ENCODE assay signal across 8 cellular contexts in the genomic region with DNA sequence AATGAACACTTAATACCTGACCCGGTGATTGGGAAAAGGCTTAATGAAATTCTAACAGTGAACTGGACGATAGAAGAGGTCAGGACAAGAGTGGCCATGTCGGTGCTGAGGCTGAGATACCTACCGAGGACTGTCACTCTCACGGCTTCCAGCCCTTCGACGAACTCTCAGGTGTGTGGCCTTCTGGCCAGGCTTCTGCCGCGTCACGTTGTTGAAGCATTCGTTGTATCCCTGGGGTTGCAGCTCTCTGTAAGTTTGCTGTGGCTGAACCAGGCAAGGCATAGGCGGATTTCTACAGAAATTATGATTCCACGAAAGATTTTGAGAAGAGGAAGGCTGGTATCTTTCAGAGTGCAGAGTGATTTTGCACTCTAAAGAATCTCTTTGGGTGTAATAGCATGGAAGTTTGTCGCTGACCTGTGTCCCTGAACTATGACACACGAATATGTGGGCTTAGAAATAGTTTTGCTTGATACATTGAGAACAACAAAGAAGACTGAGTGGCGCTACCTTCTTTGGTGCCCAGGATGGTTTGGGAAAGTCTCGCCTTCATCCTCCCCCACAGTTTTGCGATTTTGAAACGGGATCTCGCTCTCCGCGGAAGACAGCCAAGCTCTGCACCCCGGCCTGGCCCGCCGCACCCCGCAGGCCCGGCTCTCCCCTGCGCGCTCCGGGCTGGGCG. TPM values are rescaled to one million over a fixed set of nuclear protein-coding genes. Genes with fewer than 3 reads are reported as not detected.
DNase-seq lines count a peak whose midpoint lies in the region; ATAC-seq and TF ChIP-seq lines count a peak whose summit lies in the region.

No MANE protein-coding gene starts in this region.

- H3K36me3 ChIP-seq in H7 (replicated peaks; ENCODE audit: control insufficient read depth, insufficient read depth, low read length) (no peaks in the 10 kb centered on the region), RWPE2 (ENCODE audit: low read depth) (no peaks in the 10 kb centered on the region), esophagus muscularis mucosa (no peaks in the 10 kb centered on the region), rectal smooth muscle tissue (ENCODE audit: control insufficient read depth, insufficient read depth, low read length) (no peaks in the 10 kb centered on the region)

- intact Hi-C loops in esophagus muscularis mucosa (cut with DNase I): no loop called here

- H3K4me1 ChIP-seq in RWPE2 (ENCODE audit: insufficient read depth, poor library complexity, severe bottlenecking): peaks cover 4% of the 10 kb centered on the region
- peaks cover 0 to 24% (median 21%) of the 10 kb centered on the region in 4 donors for H3K4me1 ChIP-seq in esophagus muscularis mucosa
- no peaks in the 10 kb centered on the region for H3K4me1 ChIP-seq in rectal smooth muscle tissue (ENCODE audit: control insufficient read depth, insufficient read depth, low read length)

- H3K9me3 ChIP-seq in RWPE2 (ENCODE audit: severe bottlenecking) (no peaks in the 10 kb centered on the region), esophagus muscularis mucosa (no peaks in the 10 kb centered on the region)

- 56% methylated on average over 19 of the region's 31 CpGs for whole genome bisulfite sequencing in esophagus muscularis mucosa

- H3K4me3 ChIP-seq in H7 (ENCODE audit: insufficient read depth, low read depth, low read length): peak overlapping the region; percentile 69
- H3K4me3 ChIP-seq in RWPE2 (ENCODE audit: severe bottlenecking): peak overlapping the region; percentile 45
- H3K4me3 ChIP-seq in esophagus muscularis mucosa: peak overlapping the region; percentile 64 to 69 (median 65)
- H3K4me3 ChIP-seq in rectal smooth muscle tissue (ENCODE audit: low read length): peak overlapping the region; percentile 73

- H3K27me3 ChIP-seq in H7 (ENCODE audit: control insufficient read depth, insufficient read depth, low read length) (peaks cover 17% of the 10 kb centered on the region), RWPE2 (ENCODE audit: insufficient read depth, poor library complexity, severe bottlenecking) (no peaks in the 10 kb centered on the region), esophagus muscularis mucosa (no peaks in the 10 kb centered on the region), rectal smooth muscle tissue (ENCODE audit: control insufficient read depth, insufficient read depth, low read length) (no peaks in the 10 kb centered on the region)

- H3K9ac ChIP-seq in rectal smooth muscle tissue (ENCODE audit: low read length): no peak overlapping the region

- no peak for TF ChIP-seq EP300 in esophagus muscularis mucosa (IDR thresholded peaks at IDR 0.05)

- no peak for TF ChIP-seq POLR2A in esophagus muscularis mucosa (IDR thresholded peaks at IDR 0.05; ENCODE audit: low read depth)

- DNase-seq in H7 (peak; percentile 27), RWPE2 (ENCODE audit: low spot score) (no peak), esophagus muscularis mucosa (ENCODE audit: extremely low spot score) (no peak), islet precursor cell (no peak), NCI-H2107 (lab: John Stamatoyannopoulos, UW) (no peak), GM03348 (ENCODE audit: low spot score) (no peak)

- ATAC-seq in RWPE2 (ENCODE audit: low read depth) (no peak), HG03354 (IDR thresholded peaks at IDR 0.05; ENCODE audit: poor library complexity, severe bottlenecking, unreplicated experiment) (no peak)

- H3K27ac ChIP-seq in RWPE2 (ENCODE audit: poor library complexity, severe bottlenecking): no peak overlapping the region
- peak overlapping the region; percentile 66 to 79 (median 74) for H3K27ac ChIP-seq in esophagus muscularis mucosa (replicated peaks in 1 of 4)
- no peak overlapping the region for H3K27ac ChIP-seq in rectal smooth muscle tissue (ENCODE audit: low read depth, low read length)

- TF ChIP-seq CTCF in RWPE2 (IDR thresholded peaks at IDR 0.05; ENCODE audit: poor library complexity, severe bottlenecking) (no peak), esophagus muscularis mucosa (IDR thresholded peaks at IDR 0.05) (no peak)

RNA-seq across cellular contexts. Expression of gene EPHX4, which starts 0.4 kb away (rescaled TPM):
- 0.14 and 0.63 TPM in 2 replicates for total RNA-seq in H7 (2014; rRNA removed; shearing (Covaris generic))
- total RNA-seq in esophagus muscularis mucosa: 1 to 10 TPM; 2.9 to 4.3 (median 3.3) TPM

RNA-seq across cellular contexts. Expression of gene SETSIP, which starts 45.8 kb away (rescaled TPM):
- total RNA-seq in H7 (2014; rRNA removed; shearing (Covaris generic)): 0.52 TPM in 1 of 2 replicates, not detected in the other
- not detected for total RNA-seq in esophagus muscularis mucosa

RNA-seq across cellular contexts. Expression of gene BTBD8, which starts 50.8 kb away (rescaled TPM):
- 3.0 and 7.9 TPM in 2 replicates for total RNA-seq in H7 (2014; rRNA removed; shearing (Covaris generic))
- 1 to 10 TPM; 4.3 to 7.8 (median 5.9) TPM for total RNA-seq in esophagus muscularis mucosa

Comparison
In these comparisons a context has a peak if more than half of its experiments do, and no peak if none do; other contexts are left out.
1. H3K27ac ChIP-seq: peak in esophagus muscularis mucosa (4 of 4); none in RWPE2 (single experiment) and rectal smooth muscle tissue (single experiment).
2. Peak in every context shown above with its lines, with median percentiles within 50 percentile points of each other: H3K4me3 ChIP-seq.